Comparison of ENCODE assay signal across 9 cellular contexts in the genomic region with DNA sequence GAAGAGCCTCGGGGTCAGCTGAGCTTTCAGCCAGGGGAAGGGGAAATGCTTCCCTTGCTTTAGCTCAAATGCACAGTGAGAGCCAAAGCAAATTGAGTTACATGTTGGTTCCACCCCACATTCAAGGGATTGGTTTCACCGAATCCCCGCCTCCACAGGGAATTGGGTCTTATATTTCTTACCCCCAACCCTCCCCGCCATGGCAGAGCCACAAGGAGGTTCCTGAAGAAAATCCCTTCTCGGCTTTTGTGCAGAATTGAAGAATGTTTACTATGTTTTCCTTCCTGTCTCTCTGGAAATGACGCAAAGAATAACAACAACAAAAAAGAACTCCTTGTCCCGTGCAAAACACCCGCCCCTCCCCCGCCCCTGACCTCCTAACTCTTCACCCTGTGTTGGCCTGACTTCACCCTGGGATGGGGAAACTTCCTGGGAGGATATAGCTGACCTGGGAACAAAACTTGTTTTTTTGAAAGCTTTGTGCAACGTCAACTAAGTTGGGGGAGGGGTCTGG. TPM values are rescaled to one million over a fixed set of nuclear protein-coding genes. Genes with fewer than 3 reads are reported as not detected.
DNase-seq lines count a peak whose midpoint lies in the region; ATAC-seq and TF ChIP-seq lines count a peak whose summit lies in the region.
"Had no signal": no experiment of that assay in that cellular context is flagged by ENCODE, and none has a peak within 500 bp of the region (broad histone marks: within the 10 kb centered on the region; RNA-seq: fewer than 3 reads in every experiment).

No MANE protein-coding gene starts in this region.

- H3K18ac ChIP-seq in trophoblast cell (ENCODE audit: low read length): no peak overlapping the region

- TF ChIP-seq POLR2A in body of pancreas (IDR thresholded peaks at IDR 0.05): peak in 2 of 3 donors; percentile 48 to 54

- WGBS in body of pancreas, 2 donors: 46 to 49% methylated on average over 10 of the region's 10 CpGs
- WGBS in trophoblast cell (ENCODE audit: extremely low coverage, insufficient coverage, insufficient read length): no CpG with 5 or more reads among the region's 10 CpGs

- TF ChIP-seq CTCF in body of pancreas (IDR thresholded peaks at IDR 0.05) (no peak), right atrium auricular region (IDR thresholded peaks at IDR 0.05) (no peak)

- no peaks in the 10 kb centered on the region for H3K79me2 ChIP-seq in trophoblast cell (ENCODE audit: control insufficient read depth, insufficient read depth, low read length, poor library complexity)

- H4K20me1 ChIP-seq in BLaER1 treated with 17β-estradiol and CSF1 and Interleukin-3, amounts not matched to agents 10 nM and 100 nM: no peaks in the 10 kb centered on the region

- peak overlapping the region; percentile 28 for H4K91ac ChIP-seq in trophoblast cell (ENCODE audit: low read depth, low read length)

- peak in 3 of 4 donors; percentile 49 to 73 (median 49) for DNase-seq in body of pancreas
- peak; percentile 95 for DNase-seq in right atrium auricular region (ENCODE audit: low spot score)
- DNase-seq in trophoblast cell: peak in 1 of 2 donors; percentile 35
- no peak for DNase-seq in DMS153 (lab: John Stamatoyannopoulos, UW)
- no peak for DNase-seq in activated naive CD4-positive, alpha-beta T cell treated with anti-CD3 and anti-CD28 coated beads, Interleukin-2, amount 50 U/mL, for 72 hours (ENCODE audit: low spot score in 2 of 2)
- DNase-seq in COLO668 (lab: John Stamatoyannopoulos, UW; ENCODE audit: unreplicated experiment): no peak
- DNase-seq: GOT3 had no signal

- peaks cover 7 to 8% of the 10 kb centered on the region in 2 donors for H3K9me3 Mint-ChIP-seq in activated naive CD4-positive, alpha-beta T cell treated with anti-CD3 and anti-CD28 coated beads, Interleukin-2, amount 50 U/mL, for 72 hours

- peak overlapping the region; percentile 25 for H2AFZ ChIP-seq in trophoblast cell (ENCODE audit: insufficient read depth, low read length, poor library complexity)

- peaks cover 0 to 9% of the 10 kb centered on the region in 2 donors for H3K36me3 Mint-ChIP-seq in activated naive CD4-positive, alpha-beta T cell treated with anti-CD3 and anti-CD28 coated beads, Interleukin-2, amount 50 U/mL, for 72 hours

- no peak overlapping the region for H2BK120ac ChIP-seq in trophoblast cell (ENCODE audit: insufficient read depth, low read length, poor library complexity)

- peaks cover 38 to 64% (median 52%) of the 10 kb centered on the region in 10 experiments for H3K4me1 ChIP-seq in BLaER1 treated with 17β-estradiol and CSF1 and Interleukin-3, amounts not matched to agents 10 nM and 100 nM
- no peaks in the 10 kb centered on the region for H3K4me1 ChIP-seq in body of pancreas
- peaks cover 0 to 27% of the 10 kb centered on the region in 2 donors for H3K4me1 ChIP-seq in right atrium auricular region
- peaks cover 18% of the 10 kb centered on the region in 2 experiments for H3K4me1 ChIP-seq in trophoblast cell (ENCODE audit: control insufficient read depth in 1 of 2, insufficient read depth in 2 of 2, low read length in 2 of 2)

- H3K23ac ChIP-seq in trophoblast cell (ENCODE audit: low read length): no peak overlapping the region

- no peak overlapping the region for H2AK5ac ChIP-seq in trophoblast cell (ENCODE audit: low read length)

- H3K9me3 ChIP-seq in BLaER1 treated with 17β-estradiol and CSF1 and Interleukin-3, amounts not matched to agents 10 nM and 100 nM (replicated peaks in 1 of 11): peaks cover 0 to 17% (median 12%) of the 10 kb centered on the region in 11 experiments; a peak in 18 of 22 replicates
- H3K9me3 ChIP-seq in body of pancreas (no peaks in the 10 kb centered on the region), right atrium auricular region (peaks cover 0 to 7% of the 10 kb centered on the region in 2 donors), trophoblast cell (ENCODE audit: insufficient read depth, low read depth, low read length) (peaks cover 2% of the 10 kb centered on the region)

- ATAC-seq in body of pancreas: peak; percentile 77
- no peak for ATAC-seq in activated naive CD4-positive, alpha-beta T cell treated with anti-CD3 and anti-CD28 coated beads, Interleukin-2, amount 50 U/mL, for 72 hours
- no peak for ATAC-seq in SK-N-SH treated with all-trans-retinoic acid at 6 μM for 48 hours

- no peak overlapping the region for H3K27ac Mint-ChIP-seq in activated naive CD4-positive, alpha-beta T cell treated with anti-CD3 and anti-CD28 coated beads, Interleukin-2, amount 50 U/mL, for 72 hours

- intact Hi-C loops in body of pancreas (cut with DNase I): no loop called here

- H3K14ac ChIP-seq in trophoblast cell (ENCODE audit: low read length): no peak overlapping the region

- H2BK12ac ChIP-seq in trophoblast cell (ENCODE audit: low read length): no peak overlapping the region

- H3K4me2 ChIP-seq in BLaER1 treated with 17β-estradiol and CSF1 and Interleukin-3, amounts not matched to agents 10 nM and 100 nM: peak overlapping the region; percentile 53 to 85 (median 68)
- H3K4me2 ChIP-seq in trophoblast cell (ENCODE audit: low read length): peak overlapping the region; percentile 42

- H3K9ac ChIP-seq in BLaER1 treated with 17β-estradiol and CSF1 and Interleukin-3, amounts not matched to agents 10 nM and 100 nM: peak overlapping the region in 6 of 11 experiments; percentile 6 to 80 (median 44); a peak in 6 of 22 replicates
- no peak overlapping the region for H3K9ac ChIP-seq in trophoblast cell (ENCODE audit: low read length)

- H4K8ac ChIP-seq in trophoblast cell (ENCODE audit: low read depth, low read length): peak overlapping the region; percentile 29

- peaks cover 0 to 4% (median 0%) of the 10 kb centered on the region in 11 experiments; a peak in 1 of 22 replicates for H3K36me3 ChIP-seq in BLaER1 treated with 17β-estradiol and CSF1 and Interleukin-3, amounts not matched to agents 10 nM and 100 nM
- H3K36me3 ChIP-seq in body of pancreas (replicated peaks in 1 of 2; ENCODE audit: insufficient read depth in 1 of 2, low read depth in 2 of 2) (no peaks in the 10 kb centered on the region), right atrium auricular region (no peaks in the 10 kb centered on the region), trophoblast cell (ENCODE audit: control insufficient read depth in 1 of 2, insufficient read depth in 2 of 2, low read length in 2 of 2) (no peaks in the 10 kb centered on the region)

- no peak overlapping the region for H3K4ac ChIP-seq in trophoblast cell (ENCODE audit: low read depth, low read length)

- H3K27ac ChIP-seq in BLaER1 treated with 17β-estradiol and CSF1 and Interleukin-3, amounts not matched to agents 10 nM and 100 nM: peak overlapping the region in 10 of 11 experiments; percentile 36 to 79 (median 55); a peak in 16 of 22 replicates
- H3K27ac ChIP-seq in body of pancreas: peak overlapping the region in 3 of 4 donors; percentile 16 to 73 (median 66)
- H3K27ac ChIP-seq in right atrium auricular region: peak overlapping the region; percentile 86 to 90
- peak overlapping the region; percentile 57 for H3K27ac ChIP-seq in trophoblast cell (ENCODE audit: low read depth, low read length)

- no peaks in the 10 kb centered on the region for H3K27me3 ChIP-seq in BLaER1 treated with 17β-estradiol and CSF1 and Interleukin-3, amounts not matched to agents 10 nM and 100 nM
- no peaks in the 10 kb centered on the region for H3K27me3 ChIP-seq in body of pancreas
- no peaks in the 10 kb centered on the region for H3K27me3 ChIP-seq in right atrium auricular region
- no peaks in the 10 kb centered on the region for H3K27me3 ChIP-seq in trophoblast cell (ENCODE audit: insufficient read depth, low read length)

- H2BK5ac ChIP-seq in trophoblast cell (ENCODE audit: low read depth, low read length, poor library complexity): no peak overlapping the region

- H4K12ac ChIP-seq in trophoblast cell (ENCODE audit: low read depth, low read length): no peak overlapping the region

- H3K79me1 ChIP-seq in trophoblast cell (ENCODE audit: low read length): peaks cover 5% of the 10 kb centered on the region

- H3K4me3 ChIP-seq in BLaER1 treated with 17β-estradiol and CSF1 and Interleukin-3, amounts not matched to agents 10 nM and 100 nM: no peak overlapping the region; a peak in 1 of 20 replicates
- no peak overlapping the region for H3K4me3 ChIP-seq in body of pancreas
- peak overlapping the region; percentile 28 to 31 for H3K4me3 ChIP-seq in right atrium auricular region
- no peak overlapping the region for H3K4me3 ChIP-seq in trophoblast cell (ENCODE audit: low read depth, low read length)

TF ChIP-seq in SK-N-SH treated with all-trans-retinoic acid at 6 μM for 48 hours, 23 proteins besides CTCF, POLR2A, EP300 and RAD21:
- no peak for TF ChIP-seq ZFP30 (CRISPR knock-in tag; IDR thresholded peaks at IDR 0.05)

RNA-seq across cellular contexts. Expression of a gene that starts 21.9 kb away (rescaled TPM):
- total RNA-seq in body of pancreas: 10 to 100 TPM; 13.7 to 17.1 TPM
- 10 to 100 TPM; 64.7 to 87.8 TPM for total RNA-seq in right atrium auricular region
- polyA plus RNA-seq in trophoblast cell (2013): 14.3 and 14.4 TPM in 2 replicates
- 1 to 10 TPM; 5.4 to 9.6 TPM for total RNA-seq in activated naive CD4-positive, alpha-beta T cell treated with anti-CD3 and anti-CD28 coated beads, Interleukin-2, amount 50 U/mL, for 72 hours

RNA-seq across cellular contexts. Expression of a gene that starts 47.7 kb away (rescaled TPM):
- total RNA-seq in body of pancreas (10 to 100 TPM; 26.7 to 52.1 TPM), right atrium auricular region (10 to 100 TPM; 42.0 to 51.1 TPM)
- polyA plus RNA-seq in trophoblast cell (2013): 21.4 and 23.0 TPM in 2 replicates
- 10 to 100 TPM; 26.6 to 85.4 TPM for total RNA-seq in activated naive CD4-positive, alpha-beta T cell treated with anti-CD3 and anti-CD28 coated beads, Interleukin-2, amount 50 U/mL, for 72 hours

Comparison
In these comparisons a context has a peak if more than half of its experiments do, and no peak if none do; other contexts are left out.
1. H3K4me3 ChIP-seq: peak in right atrium auricular region (2 of 2); none in BLaER1 treated with 17β-estradiol and CSF1 and Interleukin-3, amounts not matched to agents 10 nM and 100 nM (0 of 10), body of pancreas (0 of 2) and trophoblast cell (single experiment).
2. DNase-seq: peak in body of pancreas (3 of 4) and right atrium auricular region (single experiment); none in DMS153 (single experiment), activated naive CD4-positive, alpha-beta T cell treated with anti-CD3 and anti-CD28 coated beads, Interleukin-2, amount 50 U/mL, for 72 hours (0 of 2) and COLO668 (single experiment).
3. Peak in every context shown above with its lines, with median percentiles within 50 percentile points of each other: H3K27ac ChIP-seq.